In genomic region chrX:48961585-48962091, GRCh38 we compare ENCODE assay signal across 1 cellular context.
TF ChIP-seq lines count a peak whose summit lies in the region.

No MANE protein-coding gene starts in this region.

TF ChIP-seq in HepG2, 621 proteins besides CTCF, POLR2A, EP300 and RAD21:
- TF ChIP-seq AHDC1 (CRISPR knock-in tag; IDR thresholded peaks at IDR 0.05; ENCODE audit: borderline replicate concordance) (no peak), PHF8 (CRISPR knock-in tag; IDR thresholded peaks at IDR 0.05) (0 out of 2 replicates have a peak, but pooled peaks have one; percentile 16), PRDM15 (CRISPR knock-in tag; IDR thresholded peaks at IDR 0.05) (peak; percentile 84), ZNF644 (CRISPR knock-in tag; IDR thresholded peaks at IDR 0.05; ENCODE audit: low read depth) (no peak), ZNF687 (CRISPR knock-in tag; IDR thresholded peaks at IDR 0.05) (peak; percentile 48), HMGXB4 (CRISPR knock-in tag; IDR thresholded peaks at IDR 0.05; ENCODE audit: borderline replicate concordance in 1 of 2, low read depth in 1 of 2) (no peak), ZSCAN22 (CRISPR knock-in tag; IDR thresholded peaks at IDR 0.05) (no peak; the same call in 1 of the 2 replicates), TEAD3 (CRISPR knock-in tag; optimal IDR thresholded peaks at IDR 0.05; ENCODE audit: borderline replicate concordance) (peak; percentile 57), ZNF792 (CRISPR knock-in tag; IDR thresholded peaks at IDR 0.05) (peak; percentile 64; the same call in 1 of the 2 replicates), LCORL (IDR thresholded peaks at IDR 0.05) (no peak), LCORL (CRISPR knock-in tag; IDR thresholded peaks at IDR 0.05) (0 out of 2 replicates have a peak, but pooled peaks have one; percentile 19), UBTF (CRISPR knock-in tag; IDR thresholded peaks at IDR 0.05) (peak; percentile 34; the same call in 1 of the 2 replicates), TIGD3 (CRISPR knock-in tag; IDR thresholded peaks at IDR 0.05; ENCODE audit: borderline replicate concordance) (no peak), ATF7 (IDR thresholded peaks at IDR 0.05) (no peak), ATF7 (CRISPR knock-in tag; IDR thresholded peaks at IDR 0.05) (no peak), ZNF292 (CRISPR knock-in tag; IDR thresholded peaks at IDR 0.05; ENCODE audit: borderline replicate concordance, low read depth) (peak; percentile 33; the same call in 1 of the 2 replicates), SOX6 (IDR thresholded peaks at IDR 0.05) (no peak), SOX6 (CRISPR knock-in tag; IDR thresholded peaks at IDR 0.05) (peak; percentile 12; the same call in 1 of the 2 replicates), POLR2G (IDR thresholded peaks at IDR 0.05; ENCODE audit: low read depth, low read length) (0 out of 2 replicates have a peak, but pooled peaks have one; percentile 31), ZFX (CRISPR knock-in tag; IDR thresholded peaks at IDR 0.05; ENCODE audit: low read depth) (peak; percentile 52; the same call in 1 of the 2 replicates)
